In the genomic region with DNA sequence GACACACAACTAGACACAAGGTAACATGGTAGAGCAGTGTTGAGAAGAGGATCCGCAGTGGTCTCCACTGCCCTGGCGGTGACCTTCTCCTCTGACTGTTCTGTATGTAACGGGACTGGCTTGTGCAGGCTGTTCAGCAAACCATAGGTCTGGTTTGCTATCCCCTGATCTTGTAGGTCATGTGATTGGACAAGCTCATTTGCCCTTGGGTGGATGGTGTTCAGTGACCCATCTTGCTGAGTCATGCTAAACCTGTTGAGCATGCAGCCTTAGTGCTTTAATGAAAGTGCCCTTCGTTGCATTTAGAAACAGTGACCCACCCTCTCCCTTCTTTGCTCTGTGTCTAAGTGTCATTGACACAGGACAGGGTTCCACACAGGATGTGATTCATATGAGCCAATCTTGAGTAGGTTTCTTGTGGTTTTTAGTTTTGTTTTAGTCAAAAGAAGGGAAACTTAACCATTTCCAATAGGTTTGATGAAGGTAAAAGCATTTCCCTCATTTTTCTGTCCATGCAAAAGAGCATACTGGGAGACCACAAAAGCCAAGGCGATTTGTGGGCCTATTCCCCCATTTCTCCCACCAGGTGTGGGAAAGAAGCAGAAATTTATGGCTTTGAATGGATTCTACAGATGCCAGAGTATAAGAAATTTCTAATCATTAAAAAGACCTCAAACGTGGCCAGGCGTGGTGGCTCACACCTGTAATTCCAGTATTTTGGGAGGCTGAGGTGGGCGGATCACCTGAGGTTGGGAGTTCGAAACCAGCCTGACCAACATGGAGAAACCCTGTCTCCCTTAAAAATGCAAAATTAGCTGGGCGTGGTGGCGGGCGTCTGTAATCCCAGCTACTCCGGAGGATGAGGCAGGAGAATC, we compare ENCODE assay signal across 9 cellular contexts. TPM values are rescaled to one million over a fixed set of nuclear protein-coding genes. Genes with fewer than 3 reads are reported as not detected.
DNase-seq lines count a peak whose midpoint lies in the region; ATAC-seq and TF ChIP-seq lines count a peak whose summit lies in the region.
"Had no signal": no experiment of that assay in that cellular context is flagged by ENCODE, and none has a peak within 500 bp of the region (broad histone marks: within the 10 kb centered on the region; RNA-seq: fewer than 3 reads in every experiment).

No MANE protein-coding gene starts in this region.

- H3K27ac ChIP-seq in spleen: peak overlapping the region; percentile 32 to 89 (median 80)
- H3K27ac ChIP-seq: C4-2B had no signal

- no peaks in the 10 kb centered on the region for H3K27me3 ChIP-seq in spleen (replicated peaks in 1 of 7)

- H3K36me3 ChIP-seq in spleen: no peaks in the 10 kb centered on the region

- H3K9me3 ChIP-seq in spleen: no peaks in the 10 kb centered on the region

- no peak overlapping the region for H3K4me3 ChIP-seq in NB4 (ENCODE audit: low read depth, low read length)
- peak overlapping the region in 1 of 8 donors; percentile 41 for H3K4me3 ChIP-seq in spleen

- peak; percentile 27 for DNase-seq in NCI-H82 (lab: John Stamatoyannopoulos, UW)
- no peak for DNase-seq in NCI-H82 treated with DMSO at 0.1 percent for 48 hours (lab: John Stamatoyannopoulos, UW; ENCODE audit: unreplicated experiment)
- DNase-seq in NB4 (ENCODE audit: low read depth): peak; percentile 90
- peak; percentile 84 for DNase-seq in activated CD8-positive, alpha-beta memory T cell treated with anti-CD3 and anti-CD28 coated beads for 24 hours
- peak; percentile 67 for DNase-seq in fibroblast of gingiva (ENCODE audit: low read depth)
- no peak for DNase-seq in spleen
- DNase-seq in iPS-NIHi7 (ENCODE audit: extremely low spot score): no peak

- TF ChIP-seq POLR2A in NB4 (IDR thresholded peaks at IDR 0.05; ENCODE audit: extremely low read depth, insufficient read length): no peak
- no peak for TF ChIP-seq POLR2A in spleen (IDR thresholded peaks at IDR 0.05)

- intact Hi-C loops in spleen (cut with DNase I; ENCODE audit: low total_unique reads): no loop called here

- WGBS in spleen, 5 donors: 64 to 72% (median 70%) methylated on average over 13 of the region's 13 CpGs

- TF ChIP-seq CTCF in NB4 (IDR thresholded peaks at IDR 0.05; ENCODE audit: low read depth, low read length): no peak
- no peak for TF ChIP-seq CTCF in spleen (IDR thresholded peaks at IDR 0.05 in 8 of 11, conservative IDR thresholded peaks at IDR 0.05 in 3 of 11)

- H3K4me1 ChIP-seq in spleen: peaks cover 34 to 67% (median 59%) of the 10 kb centered on the region in 6 donors

- peak; percentile 83 for ATAC-seq in HG02610 (IDR thresholded peaks at IDR 0.05; ENCODE audit: unreplicated experiment)

RNA-seq across cellular contexts. Expression of a gene that starts 32.6 kb away (rescaled TPM):
- 100 to 1,000 TPM; 177 to 312 (median 248) TPM for total RNA-seq in spleen
- polyA plus RNA-seq in spleen: 10 to 100 TPM; 34.6 to 44.8 (median 43.7) TPM

Comparison
In these comparisons a context has a peak if more than half of its experiments do, and no peak if none do; other contexts are left out.
1. DNase-seq: peak in NCI-H82 (single experiment), NB4 (single experiment), activated CD8-positive, alpha-beta memory T cell treated with anti-CD3 and anti-CD28 coated beads for 24 hours (single experiment) and fibroblast of gingiva (single experiment); none in NCI-H82 treated with DMSO at 0.1 percent for 48 hours (single experiment), spleen (single experiment) and iPS-NIHi7 (single experiment).